ENCODE assay signal across 31 cellular contexts in genomic region chr3:118277803-118278202, GRCh38.
"Had no signal": no experiment of that assay in that cellular context is flagged by ENCODE, and none has a peak within 500 bp of the region (broad histone marks: within the 10 kb centered on the region; RNA-seq: fewer than 3 reads in every experiment).

No MANE protein-coding gene starts in this region.

- ATAC-seq: activated naive CD4-positive, alpha-beta T cell treated with anti-CD3 and anti-CD28 coated beads, Interleukin-2, amount 50 U/mL, for 72 hours; activated naive CD8-positive, alpha-beta T cell treated with anti-CD3 and anti-CD28 coated beads, Interleukin-2, amount 50 U/mL, for 24 hours; activated T-cell treated with anti-CD3 and anti-CD28 coated beads, Interleukin-2, amount 50 U/mL, for 4 hours; activated T-cell treated with anti-CD3 and anti-CD28 coated beads, Interleukin-2, amount 50 U/mL, for 72 hours; activated T-helper 17 cell treated with anti-CD3 and anti-CD28 coated beads, Interleukin-2, amount 50 U/mL, for 72 hours; body of pancreas had no signal

- H3K27me3 ChIP-seq: adrenal gland, ascending aorta, body of pancreas, brain microvascular endothelial cell, breast epithelium, cardiac muscle cell had no signal

- H3K36me3 ChIP-seq: adrenal gland, ascending aorta, brain microvascular endothelial cell, breast epithelium, cardiac muscle cell had no signal

- H3K27ac ChIP-seq: adrenal gland, ascending aorta, body of pancreas, brain microvascular endothelial cell, breast epithelium, cardiac muscle cell had no signal

- H3K9me3 ChIP-seq: adrenal gland, ascending aorta, body of pancreas, breast epithelium had no signal

- DNase-seq: activated effector memory CD4-positive, alpha-beta T cell treated with anti-CD3 and anti-CD28 coated beads, Interleukin-2, amount 50 U/mL, for 16 hours; activated effector memory CD4-positive, alpha-beta T cell treated with Interleukin-2 at 50 U/mL for 16 hours; activated gamma-delta T cell; activated gamma-delta T cell treated with Interleukin-2 at 50 U/mL for 16 hours; activated naive CD4-positive, alpha-beta T cell; activated naive CD4-positive, alpha-beta T cell treated with anti-CD3 and anti-CD28 coated beads for 36 hours; activated naive CD4-positive, alpha-beta T cell treated with anti-CD3 and anti-CD28 coated beads, Interleukin-2, amount 10 ng/mL, durations not matched to agents 7 days and 5 days; activated naive CD4-positive, alpha-beta T cell treated with anti-CD3 and anti-CD28 coated beads, Interleukin-2, amount 50 U/mL, for 16 hours; activated naive CD4-positive, alpha-beta T cell treated with Interleukin-2 at 50 U/mL for 16 hours; activated naive CD8-positive, alpha-beta T cell treated with anti-CD3 and anti-CD28 coated beads for 36 hours; activated naive CD8-positive, alpha-beta T cell treated with anti-CD3 and anti-CD28 coated beads, Interleukin-2, amount 10 ng/mL, durations not matched to agents 7 days and 5 days; activated naive CD8-positive, alpha-beta T cell treated with anti-CD3 and anti-CD28 coated beads, Interleukin-2, amount 50 U/mL, for 24 hours; activated T-cell treated with anti-CD3 and anti-CD28 coated beads, Interleukin-2, amount 50 U/mL, for 24 hours; activated T-cell treated with anti-CD3 and anti-CD28 coated beads, Interleukin-2, amount 50 U/mL, for 4 hours; activated T-cell treated with anti-CD3 and anti-CD28 coated beads, Interleukin-2, amount 50 U/mL, for 48 hours; activated T-cell treated with anti-CD3 and anti-CD28 coated beads, Interleukin-2, amount 50 U/mL, for 72 hours; adrenal gland; amniotic stem cell; amygdala; anterior cingulate cortex; aorta; body of pancreas; brain microvascular endothelial cell; caudate nucleus; central memory CD4-positive, alpha-beta T cell; cerebellar nuclear complex had no signal

- H3K4me1 ChIP-seq: adrenal gland, ascending aorta, body of pancreas, breast epithelium had no signal

- H3K4me3 ChIP-seq: adrenal gland, ascending aorta, body of pancreas, breast epithelium, cardiac muscle cell had no signal
